4 cellular contexts compared by ENCODE assay signal in genomic region chr15:28592395-28592794, GRCh38. TPM values are rescaled to one million over a fixed set of nuclear protein-coding genes. Genes with fewer than 3 reads are reported as not detected.
"Had no signal": no experiment of that assay in that cellular context is flagged by ENCODE, and none has a peak within 500 bp of the region (broad histone marks: within the 10 kb centered on the region; RNA-seq: fewer than 3 reads in every experiment).

No MANE protein-coding gene starts in this region.

RNA-seq across cellular contexts. Expression of gene GOLGA6L25, which starts 39.0 kb away (rescaled TPM):
- total RNA-seq: LHCN-M2, M059J, MCF 10A, NCI-H460 had no signal

RNA-seq across cellular contexts. Expression of gene GOLGA8G, which starts 59.6 kb away (rescaled TPM):
- total RNA-seq: NCI-H460 had no signal
